ENCODE assay signal across 8 cellular contexts in genomic region chr19:38849147-38849745, GRCh38. TPM values are rescaled to one million over a fixed set of nuclear protein-coding genes. Genes with fewer than 3 reads are reported as not detected.
DNase-seq lines count a peak whose midpoint lies in the region; ATAC-seq and TF ChIP-seq lines count a peak whose summit lies in the region.

No MANE protein-coding gene starts in this region.

- peak overlapping the region; percentile 62 for H3K4ac ChIP-seq in IMR-90 (ENCODE audit: low read depth, low read length)

- H3K4me2 ChIP-seq in IMR-90 (ENCODE audit: low read depth, low read length): peak overlapping the region; percentile 89
- peak overlapping the region; percentile 93 for H3K4me2 ChIP-seq in OCI-LY1 (ENCODE audit: low read length)

- H4K5ac ChIP-seq in IMR-90 (ENCODE audit: low read depth, low read length): peak overlapping the region; percentile 8; the same call in 1 of the 2 replicates

- peak overlapping the region; percentile 92 for H2AFZ ChIP-seq in IMR-90 (replicated peaks; ENCODE audit: low read length, poor library complexity)
- no peak overlapping the region for H2AFZ ChIP-seq in OCI-LY1 (ENCODE audit: low read length)

- H3K9me2 ChIP-seq in OCI-LY1 (ENCODE audit: low read depth, low read length): no peaks in the 10 kb centered on the region

- H2BK20ac ChIP-seq in IMR-90 (ENCODE audit: low read depth, low read length): no peak overlapping the region; the same call in 1 of the 2 replicates

- peaks cover 40% of the 10 kb centered on the region for H3K36me3 Mint-ChIP-seq in endothelial cell (ENCODE audit: low read depth, unreplicated experiment)
- peaks cover 13% of the 10 kb centered on the region for H3K36me3 Mint-ChIP-seq in mesothelial cell of epicardium

- no peaks in the 10 kb centered on the region for H3K27me3 ChIP-seq in IMR-90 (ENCODE audit: control insufficient read depth, insufficient read depth, low read length)
- no peaks in the 10 kb centered on the region for H3K27me3 ChIP-seq in OCI-LY1 (ENCODE audit: insufficient read depth, low read length)

- H4K8ac ChIP-seq in IMR-90 (ENCODE audit: low read depth in 2 of 2, low read length in 2 of 2): peak overlapping the region; percentile 40 to 70

- no peaks in the 10 kb centered on the region for H3F3A ChIP-seq in OCI-LY1 (ENCODE audit: insufficient read depth, low read length)

- H3K4me3 ChIP-seq in IMR-90 (ENCODE audit: insufficient read depth, low read depth, low read length) (peak overlapping the region; percentile 54), OCI-LY1 (ENCODE audit: low read depth, low read length, poor library complexity, severe bottlenecking) (peak overlapping the region; percentile 93)

- H4K20me1 ChIP-seq in IMR-90 (ENCODE audit: insufficient read depth, low read length): peaks cover 49% of the 10 kb centered on the region
- no peaks in the 10 kb centered on the region for H4K20me1 ChIP-seq in OCI-LY1 (ENCODE audit: insufficient read depth, low read length)

- TF ChIP-seq CTCF in IMR-90 (conservative IDR thresholded peaks at IDR 0.05; ENCODE audit: low read depth, low read length): no peak
- no peak for TF ChIP-seq CTCF in OCI-LY1 (IDR thresholded peaks at IDR 0.05; ENCODE audit: low read length)
- no peak for TF ChIP-seq CTCF in endothelial cell (IDR thresholded peaks at IDR 0.05; ENCODE audit: unreplicated experiment)
- no peak for TF ChIP-seq CTCF in mesothelial cell of epicardium (IDR thresholded peaks at IDR 0.05; ENCODE audit: unreplicated experiment)

- H2BK15ac ChIP-seq in IMR-90 (ENCODE audit: low read depth, low read length): no peak overlapping the region

- H3K4me3 Mint-ChIP-seq in endothelial cell (ENCODE audit: unreplicated experiment): peak overlapping the region; percentile 96
- H3K4me3 Mint-ChIP-seq in mesothelial cell of epicardium: peak overlapping the region; percentile 88

- peak; percentile 89 for DNase-seq in Ammon's horn (ENCODE audit: low spot score)
- DNase-seq in IMR-90: peak; percentile 92
- DNase-seq in activated CD8-positive, alpha-beta memory T cell treated with anti-CD3 and anti-CD28 coated beads, Interleukin-2, amount 50 U/mL, for 48 hours: peak; percentile 100
- DNase-seq in endothelial cell (ENCODE audit: low spot score): peak; percentile 99
- peak; percentile 99 for DNase-seq in mesothelial cell of epicardium (ENCODE audit: low spot score in 2 of 2, unreplicated experiment in 2 of 2)
- peak; percentile 99 for DNase-seq in stimulated activated CD8-positive, alpha-beta memory T cell treated with anti-CD3 and anti-CD28 coated beads, Interleukin-15, amount 100 ng/mL, for 24 hours (ENCODE audit: low read depth)

- H3K27me3 Mint-ChIP-seq in endothelial cell (ENCODE audit: unreplicated experiment) (peaks cover 18% of the 10 kb centered on the region), mesothelial cell of epicardium (ENCODE audit: low read depth) (no peaks in the 10 kb centered on the region)

- H3K9me3 Mint-ChIP-seq in endothelial cell (ENCODE audit: unreplicated experiment): no peaks in the 10 kb centered on the region
- H3K9me3 Mint-ChIP-seq in mesothelial cell of epicardium: no peaks in the 10 kb centered on the region

- peaks cover 24% of the 10 kb centered on the region for H3K79me2 ChIP-seq in OCI-LY1 (ENCODE audit: insufficient read depth, low read length)

- H2BK120ac ChIP-seq in IMR-90 (ENCODE audit: low read depth, low read length): no peak overlapping the region

- peaks cover 9% of the 10 kb centered on the region for H3K9me1 ChIP-seq in IMR-90 (ENCODE audit: insufficient read depth, low read length)

- H3K18ac ChIP-seq in IMR-90 (ENCODE audit: low read depth, low read length): peak overlapping the region; percentile 22; the same call in 1 of the 2 replicates

- dilution Hi-C loops in IMR-90 (cut with HindIII; ENCODE audit: low sequenced_read_pairs, unreplicated experiment): no loop called here

- CTCF ChIA-PET in IMR-90 (lab: Yijun Ruan, JAX): interaction anchor here (0.5 kb wide), 1 partner anchor 17 kb away, joined by 3 read pairs; no protein-coding TSS in a partner anchor

- POLR2A ChIA-PET in IMR-90 (lab: Charles Lee; ENCODE audit: unreplicated experiment): interaction anchor here (0.5 to 1.0 kb wide), 5 partner anchors 14 to 202 kb away, joined by 3 to 6 read pairs (median 3); partner anchors contain the start of gene ACTN4

- no TSS peak for BruUV-seq in IMR-90 (replicated peaks; lab: Mats Ljungman, UMichigan)

- TF ChIP-seq RAD21 in IMR-90 (IDR thresholded peaks at IDR 0.05; ENCODE audit: low read length): no peak

- WGBS in IMR-90 (ENCODE audit: extremely low coverage in 2 of 2, insufficient read length in 1 of 2), 2 experiments: 0% methylated on average over 7 of the region's 57 CpGs; no CpG with 5 or more reads in 1 of the 2 experiments

- in situ Hi-C loops in IMR-90 (cut with MboI; ENCODE audit: low sequenced_read_pairs): no loop called here

- H3K56ac ChIP-seq in IMR-90 (ENCODE audit: extremely low read depth, insufficient read depth, low read length): peak overlapping the region; percentile 71

- H3K27ac ChIP-seq in IMR-90 (ENCODE audit: insufficient read depth, low read length) (peak overlapping the region; percentile 72), OCI-LY1 (ENCODE audit: low read depth, low read length, poor library complexity, severe bottlenecking) (peak overlapping the region; percentile 83)

- peaks cover 15% of the 10 kb centered on the region for H3K4me1 ChIP-seq in IMR-90 (ENCODE audit: control insufficient read depth, insufficient read depth, low read length)
- H3K4me1 ChIP-seq in OCI-LY1 (ENCODE audit: insufficient read depth, low read length, severe bottlenecking): peaks cover 34% of the 10 kb centered on the region

- intact Hi-C loops in IMR-90 (cut with micrococcal nuclease): loop anchor here (2.0 kb wide), 1 partner anchor 18 kb away; the partner anchor contains the start of gene ECH1

- H3K9ac ChIP-seq in IMR-90 (ENCODE audit: low read depth, low read length) (peak overlapping the region; percentile 73), OCI-LY1 (ENCODE audit: low read length) (peak overlapping the region; percentile 97)

- H3K23ac ChIP-seq in IMR-90 (ENCODE audit: low read depth, low read length): peak overlapping the region; percentile 83

- H3K9me3 ChIP-seq in IMR-90 (ENCODE audit: control insufficient read depth, insufficient read depth, low read length) (no peaks in the 10 kb centered on the region), OCI-LY1 (ENCODE audit: low read length) (no peaks in the 10 kb centered on the region)

- H3K27ac Mint-ChIP-seq in endothelial cell (ENCODE audit: unreplicated experiment) (peak overlapping the region; percentile 93), mesothelial cell of epicardium (peak overlapping the region; percentile 97)

- H3K4me1 Mint-ChIP-seq in endothelial cell (ENCODE audit: unreplicated experiment) (peaks cover 35% of the 10 kb centered on the region), mesothelial cell of epicardium (peaks cover 41% of the 10 kb centered on the region)

- H2AK5ac ChIP-seq in IMR-90 (ENCODE audit: low read depth, low read length): peak overlapping the region; percentile 69

- H2AK9ac ChIP-seq in IMR-90 (replicated peaks; ENCODE audit: low read depth, low read length, poor library complexity): peak overlapping the region; percentile 100

- H4K91ac ChIP-seq in IMR-90 (ENCODE audit: insufficient read depth, low read depth, low read length): peak overlapping the region; percentile 78

- H2BK5ac ChIP-seq in IMR-90 (ENCODE audit: low read depth, low read length, poor library complexity, severe bottlenecking): peak overlapping the region; percentile 85

- peaks cover 30% of the 10 kb centered on the region for H3K36me3 ChIP-seq in IMR-90 (ENCODE audit: control insufficient read depth, insufficient read depth, low read length)
- H3K36me3 ChIP-seq in OCI-LY1 (ENCODE audit: insufficient read depth, low read length): peaks cover 49% of the 10 kb centered on the region

- peaks cover 20 to 63% of the 10 kb centered on the region in 2 experiments for H3K79me1 ChIP-seq in IMR-90 (ENCODE audit: low read depth in 1 of 2, low read length in 2 of 2)

- ATAC-seq in GM19463 (IDR thresholded peaks at IDR 0.05; ENCODE audit: unreplicated experiment) (peak; percentile 18), IMR-90 (ENCODE audit: low read depth) (peak; percentile 45)

- no peak for TF ChIP-seq POLR2A in IMR-90 (IDR thresholded peaks at IDR 0.05; ENCODE audit: low read depth, low read length)

- peak overlapping the region; percentile 83 for H3K14ac ChIP-seq in IMR-90 (replicated peaks; ENCODE audit: low read depth, low read length)

TF ChIP-seq in IMR-90, 13 proteins besides CTCF, POLR2A, EP300 and RAD21 (continues in another document):
- no peak for TF ChIP-seq SMC3 (IDR thresholded peaks at IDR 0.05; ENCODE audit: low read depth, low read length)

RNA-seq across cellular contexts. Expression of gene HNRNPL, which starts 0.5 kb away (rescaled TPM):
- total RNA-seq in IMR-90 (2012; rRNA removed): 316 and 429 TPM in 2 replicates
- polyA plus RNA-seq in IMR-90 (2012; rRNA removed): 277 and 280 TPM in 2 replicates
- polyA plus RNA-seq in IMR-90 (2012; cell fraction: cytosol; rRNA removed): 159 and 260 TPM in 2 replicates
- polyA plus RNA-seq in IMR-90 (2012; cell fraction: nucleus; rRNA removed; ENCODE audit: low replicate concordance): 202 and 318 TPM in 2 replicates
- 343 TPM for total RNA-seq in endothelial cell (ENCODE audit: unreplicated experiment)
- total RNA-seq in mesothelial cell of epicardium: 423 to 443 TPM (median 425 TPM) in 3 replicates

RNA-seq across cellular contexts. Expression of gene ECH1, which starts 17.7 kb away (rescaled TPM):
- total RNA-seq in IMR-90 (2012; rRNA removed) (15.0 and 15.6 TPM in 2 replicates), endothelial cell (ENCODE audit: unreplicated experiment) (101 TPM), mesothelial cell of epicardium (79.5 to 91.4 TPM (median 85.9 TPM) in 3 replicates)
- 62.1 and 62.3 TPM in 2 replicates for polyA plus RNA-seq in IMR-90 (2012; rRNA removed)
- polyA plus RNA-seq in IMR-90 (2012; cell fraction: cytosol; rRNA removed): 91.1 and 125 TPM in 2 replicates
- 56.4 and 61.3 TPM in 2 replicates for polyA plus RNA-seq in IMR-90 (2012; cell fraction: nucleus; rRNA removed; ENCODE audit: low replicate concordance)

RNA-seq across cellular contexts. Expression of gene RINL, which starts 28.8 kb away (rescaled TPM):
- total RNA-seq in IMR-90 (2012; rRNA removed): 0.72 and 0.83 TPM in 2 replicates
- polyA plus RNA-seq in IMR-90 (2012; rRNA removed): 1.2 and 1.9 TPM in 2 replicates
- polyA plus RNA-seq in IMR-90 (2012; cell fraction: cytosol; rRNA removed): 1.00 and 1.0 TPM in 2 replicates
- 1.5 and 1.7 TPM in 2 replicates for polyA plus RNA-seq in IMR-90 (2012; cell fraction: nucleus; rRNA removed; ENCODE audit: low replicate concordance)
- 5.6 TPM for total RNA-seq in endothelial cell (ENCODE audit: unreplicated experiment)
- total RNA-seq in mesothelial cell of epicardium: 2.1 to 3.3 TPM (median 2.3 TPM) in 3 replicates

RNA-seq across cellular contexts. Expression of gene LGALS4, which starts 36.5 kb away (rescaled TPM):
- total RNA-seq in IMR-90 (2012; rRNA removed) (not detected in 2 replicates), endothelial cell (ENCODE audit: unreplicated experiment) (0.46 TPM), mesothelial cell of epicardium (1.4 to 3.0 TPM (median 1.6 TPM) in 3 replicates)
- 0.10 and 0.29 TPM in 2 replicates for polyA plus RNA-seq in IMR-90 (2012; rRNA removed)
- not detected in 2 replicates for polyA plus RNA-seq in IMR-90 (2012; cell fraction: cytosol; rRNA removed)
- 1.2 and 1.3 TPM in 2 replicates for polyA plus RNA-seq in IMR-90 (2012; cell fraction: nucleus; rRNA removed; ENCODE audit: low replicate concordance)

RNA-seq across cellular contexts. Expression of gene SIRT2, which starts 50.2 kb away (rescaled TPM):
- total RNA-seq in IMR-90 (2012; rRNA removed) (37.5 and 43.0 TPM in 2 replicates), endothelial cell (ENCODE audit: unreplicated experiment) (45.9 TPM), mesothelial cell of epicardium (45.2 to 46.5 TPM (median 45.7 TPM) in 3 replicates)
- 50.0 and 53.8 TPM in 2 replicates for polyA plus RNA-seq in IMR-90 (2012; rRNA removed)
- polyA plus RNA-seq in IMR-90 (2012; cell fraction: cytosol; rRNA removed): 40.9 and 52.4 TPM in 2 replicates
- polyA plus RNA-seq in IMR-90 (2012; cell fraction: nucleus; rRNA removed; ENCODE audit: low replicate concordance): 123 and 126 TPM in 2 replicates

Comparison
In these comparisons a context has a peak if more than half of its experiments do, and no peak if none do; other contexts are left out.
1. Peak in every context shown above with its lines: DNase-seq, ATAC-seq, H3K4me3 ChIP-seq and H3K27ac ChIP-seq.